In genomic region chr6:104284872-104285271, GRCh38 we compare ENCODE assay signal across 26 cellular contexts.
"Had no signal": no experiment of that assay in that cellular context is flagged by ENCODE, and none has a peak within 500 bp of the region (broad histone marks: within the 10 kb centered on the region; RNA-seq: fewer than 3 reads in every experiment).

No MANE protein-coding gene starts in this region.

- H3K27ac ChIP-seq: coronary artery, esophagus muscularis mucosa, foreskin keratinocyte, gastroesophageal sphincter, heart left ventricle, hepatocyte had no signal

- ATAC-seq: foreskin keratinocyte; gastroesophageal sphincter; heart left ventricle; left colon; left lobe of liver; left ventricle myocardium superior; naive thymus-derived CD4-positive, alpha-beta T cell had no signal

- DNase-seq: dermis blood vessel endothelial cell; dorsolateral prefrontal cortex; effector CD4-positive, alpha-beta T cell; effector memory CD4-positive, alpha-beta T cell; foreskin keratinocyte; heart left ventricle; hypothalamus; immature natural killer cell; islet precursor cell; kidney; kidney glomerular epithelial cell; left colon; left ventricle myocardium superior; mammary epithelial cell; mesendoderm; midbrain; naive thymus-derived CD4-positive, alpha-beta T cell had no signal

- H3K4me1 ChIP-seq: esophagus muscularis mucosa, foreskin keratinocyte, gastroesophageal sphincter, heart left ventricle had no signal

- H3K36me3 ChIP-seq: esophagus muscularis mucosa, gastroesophageal sphincter, heart left ventricle had no signal

- H3K4me2 ChIP-seq: hepatocyte had no signal

- H3K27me3 ChIP-seq: dorsolateral prefrontal cortex, esophagus muscularis mucosa, foreskin keratinocyte, gastroesophageal sphincter, hepatocyte had no signal

- FAIRE-seq: colon, endothelial cell of umbilical vein, frontal cortex, kidney had no signal

- H3K9me3 ChIP-seq: esophagus muscularis mucosa, gastroesophageal sphincter, heart left ventricle had no signal

- H2AFZ ChIP-seq: hepatocyte had no signal

- H3K4me3 ChIP-seq: coronary artery, dorsolateral prefrontal cortex, esophagus muscularis mucosa, gastroesophageal sphincter, heart left ventricle, hepatocyte, lung had no signal

- H3K79me2 ChIP-seq: hepatocyte had no signal
